Comparison of ENCODE assay signal across 1 cellular context in the genomic region with DNA sequence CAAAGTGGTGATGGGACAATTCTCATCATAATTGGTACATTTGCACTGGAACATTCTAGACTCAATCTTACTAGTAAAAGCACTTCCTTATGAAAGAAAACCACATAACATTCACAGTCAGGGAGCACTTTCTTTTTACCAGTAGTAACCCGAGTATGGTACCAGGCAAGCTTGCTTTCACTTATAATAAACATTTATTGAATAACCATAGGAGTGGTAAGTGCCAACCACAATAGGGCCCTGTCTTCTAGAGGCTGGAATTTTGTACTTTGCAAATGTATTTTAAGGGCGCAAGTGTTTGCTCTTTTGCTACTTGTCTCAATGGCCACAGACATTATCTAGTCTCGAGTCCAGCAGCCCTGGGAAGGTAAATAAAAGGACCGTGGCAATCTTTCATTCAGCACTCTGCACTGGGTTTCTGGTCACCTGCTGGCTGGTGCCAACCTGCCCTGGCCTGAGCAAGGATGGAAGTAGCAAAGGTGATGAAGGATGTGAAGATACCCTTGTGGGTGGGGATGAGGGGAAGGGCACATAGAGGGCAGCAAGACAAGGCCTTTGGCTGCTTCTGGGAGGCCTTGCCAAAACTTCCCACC.
TF ChIP-seq lines count a peak whose summit lies in the region.

No MANE protein-coding gene starts in this region.

TF ChIP-seq in HepG2, 621 proteins besides CTCF, POLR2A, EP300 and RAD21:
- TF ChIP-seq ZNF33B (CRISPR knock-in tag; IDR thresholded peaks at IDR 0.05): no peak
- peak; percentile 31; the same call in 1 of the 2 replicates for TF ChIP-seq HNF4A (CRISPR knock-in tag; IDR thresholded peaks at IDR 0.05)
- TF ChIP-seq SMARCE1 (IDR thresholded peaks at IDR 0.05; ENCODE audit: borderline replicate concordance): no peak
- TF ChIP-seq HNF1A (IDR thresholded peaks at IDR 0.05; ENCODE audit: low read depth): no peak
- 0 out of 2 replicates have a peak, but pooled peaks have one; percentile 21 for TF ChIP-seq HNF1A (CRISPR knock-in tag; IDR thresholded peaks at IDR 0.05; ENCODE audit: borderline replicate concordance)
- TF ChIP-seq FUBP1 (CRISPR knock-in tag; IDR thresholded peaks at IDR 0.05; ENCODE audit: borderline replicate concordance): no peak
- no peak for TF ChIP-seq ZNF432 (CRISPR knock-in tag; IDR thresholded peaks at IDR 0.05; ENCODE audit: borderline replicate concordance)
- TF ChIP-seq HNRNPL (IDR thresholded peaks at IDR 0.05; ENCODE audit: low read depth, low read length): 0 out of 2 replicates have a peak, but pooled peaks have one; percentile 47
- TF ChIP-seq RBM22 (optimal IDR thresholded peaks at IDR 0.05; ENCODE audit: low read length): peak; percentile 38
- TF ChIP-seq ATM (IDR thresholded peaks at IDR 0.05; ENCODE audit: borderline replicate concordance): no peak
- TF ChIP-seq, protein P1, sequence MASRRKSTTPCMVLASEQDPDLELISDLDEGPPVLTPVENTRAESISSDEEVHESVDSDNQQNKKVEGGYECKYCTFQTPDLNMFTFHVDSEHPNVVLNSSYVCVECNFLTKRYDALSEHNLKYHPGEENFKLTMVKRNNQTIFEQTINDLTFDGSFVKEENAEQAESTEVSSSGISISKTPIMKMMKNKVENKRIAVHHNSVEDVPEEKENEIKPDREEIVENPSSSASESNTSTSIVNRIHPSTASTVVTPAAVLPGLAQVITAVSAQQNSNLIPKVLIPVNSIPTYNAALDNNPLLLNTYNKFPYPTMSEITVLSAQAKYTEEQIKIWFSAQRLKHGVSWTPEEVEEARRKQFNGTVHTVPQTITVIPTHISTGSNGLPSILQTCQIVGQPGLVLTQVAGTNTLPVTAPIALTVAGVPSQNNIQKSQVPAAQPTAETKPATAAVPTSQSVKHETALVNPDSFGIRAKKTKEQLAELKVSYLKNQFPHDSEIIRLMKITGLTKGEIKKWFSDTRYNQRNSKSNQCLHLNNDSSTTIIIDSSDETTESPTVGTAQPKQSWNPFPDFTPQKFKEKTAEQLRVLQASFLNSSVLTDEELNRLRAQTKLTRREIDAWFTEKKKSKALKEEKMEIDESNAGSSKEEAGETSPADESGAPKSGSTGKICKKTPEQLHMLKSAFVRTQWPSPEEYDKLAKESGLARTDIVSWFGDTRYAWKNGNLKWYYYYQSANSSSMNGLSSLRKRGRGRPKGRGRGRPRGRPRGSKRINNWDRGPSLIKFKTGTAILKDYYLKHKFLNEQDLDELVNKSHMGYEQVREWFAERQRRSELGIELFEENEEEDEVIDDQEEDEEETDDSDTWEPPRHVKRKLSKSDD (CRISPR knock-in tag; IDR thresholded peaks at IDR 0.05; ENCODE audit: low read depth): no peak
- TF ChIP-seq ZFY (CRISPR knock-in tag; IDR thresholded peaks at IDR 0.05): 0 out of 2 replicates have a peak, but pooled peaks have one; percentile 19
- no peak for TF ChIP-seq NR3C1 (CRISPR knock-in tag; IDR thresholded peaks at IDR 0.05)
- no peak for TF ChIP-seq KDM5A (IDR thresholded peaks at IDR 0.05; ENCODE audit: borderline replicate concordance, low read length)
- TF ChIP-seq ZNF580 (CRISPR knock-in tag; IDR thresholded peaks at IDR 0.05; ENCODE audit: borderline replicate concordance, low read depth): no peak
- TF ChIP-seq AGO2 (optimal IDR thresholded peaks at IDR 0.05; ENCODE audit: low read depth, low read length): peak; percentile 9
- TF ChIP-seq BCL6 (CRISPR knock-in tag; IDR thresholded peaks at IDR 0.05): 0 out of 2 replicates have a peak, but pooled peaks have one; percentile 13
